30 cellular contexts compared by ENCODE assay signal in the genomic region with DNA sequence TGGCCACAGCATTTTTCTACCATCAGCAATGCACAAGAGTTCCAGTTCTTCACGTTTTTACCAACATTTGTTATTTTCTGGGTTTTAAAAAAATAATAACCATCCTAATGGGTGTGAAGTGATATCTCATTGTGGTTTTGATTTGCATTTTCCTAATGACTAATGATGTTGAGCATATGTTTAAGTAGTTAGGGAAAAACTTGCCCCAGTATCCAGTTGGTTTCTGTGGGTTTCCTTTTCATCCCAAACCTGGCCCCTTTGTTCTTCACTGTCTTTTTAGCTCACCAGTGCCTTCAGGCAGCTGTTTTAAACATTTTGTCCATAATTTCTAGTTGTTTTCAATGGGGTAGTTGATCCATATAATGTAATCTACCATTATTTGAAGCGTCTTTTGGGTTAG. TPM values are rescaled to one million over a fixed set of nuclear protein-coding genes. Genes with fewer than 3 reads are reported as not detected.
A peak's percentile ranks its signal among the peaks of the same experiment; 100 is the strongest.
DNase-seq lines count a peak whose midpoint lies in the region; ATAC-seq lines count a peak whose summit lies in the region.
"Had no signal": no experiment of that assay in that cellular context is flagged by ENCODE, and none has a peak within 500 bp of the region (broad histone marks: within the 10 kb centered on the region; RNA-seq: fewer than 3 reads in every experiment).

No MANE protein-coding gene starts in this region.

- peaks cover 10% of the 10 kb centered on the region for H3K27me3 Mint-ChIP-seq in activated CD4-positive, alpha-beta T cell treated with anti-CD3 and anti-CD28 coated beads, Interleukin-2, amount 10 ng/mL, durations not matched to agents 7 days and 5 days
- H3K27me3 Mint-ChIP-seq in effector memory CD8-positive, alpha-beta T cell = peaks cover 0 to 9% of the 10 kb centered on the region in 2 donors

- peak; percentile 15 for DNase-seq in activated CD4-positive, alpha-beta T cell treated with anti-CD3 and anti-CD28 coated beads for 48 hours
- no peak for DNase-seq in activated CD4-positive, alpha-beta T cell treated with anti-CD3 and anti-CD28 coated beads, Interleukin-2, amount 10 ng/mL, durations not matched to agents 7 days and 5 days
- peak; percentile 30 for DNase-seq in stimulated activated CD4-positive, alpha-beta T cell treated with anti-CD3 and anti-CD28 coated beads, Interleukin-4, amount 100 ng/mL, for 24 hours
- no peak for DNase-seq in stimulated activated CD4-positive, alpha-beta T cell treated with anti-CD3 and anti-CD28 coated beads, Interleukin-12 subunit alpha, Interleukin-12 subunit beta, amount 100 ng/mL, for 4 hours
- no peak for DNase-seq in effector memory CD8-positive, alpha-beta T cell
- DNase-seq in ecto neural progenitor cell (ENCODE audit: low spot score) = no peak
- DNase-seq: activated CD4-positive, alpha-beta T cell treated with anti-CD3 and anti-CD28 coated beads, Interleukin-2, amount 50 U/mL, for 1 hour; activated CD8-positive, alpha-beta memory T cell treated with anti-CD3 and anti-CD28 coated beads, Interleukin-2, amount 10 ng/mL, durations not matched to agents 7 days and 5 days; CD4-positive, alpha-beta memory T cell; glutamatergic neuron; IMR-90; kidney; naive thymus-derived CD8-positive, alpha-beta T cell; NCI-H1417 treated with DMSO at 0.1 percent for 48 hours; PC-3; trophoblast cell had no signal

- POLR2A ChIA-PET in activated CD4-positive, alpha-beta T cell treated with anti-CD3 and anti-CD28 coated beads, Interleukin-2, amount 10 ng/mL, durations not matched to agents 7 days and 5 days (lab: Charles Lee) = no interaction called here

- H3K27ac Mint-ChIP-seq in activated CD4-positive, alpha-beta T cell treated with anti-CD3 and anti-CD28 coated beads, Interleukin-2, amount 10 ng/mL, durations not matched to agents 7 days and 5 days = no peak overlapping the region
- no peak overlapping the region for H3K27ac Mint-ChIP-seq in effector memory CD8-positive, alpha-beta T cell
- H3K27ac Mint-ChIP-seq: activated CD8-positive, alpha-beta memory T cell treated with anti-CD3 and anti-CD28 coated beads, Interleukin-2, amount 10 ng/mL, durations not matched to agents 7 days and 5 days; brain; CD4-positive, alpha-beta memory T cell; naive thymus-derived CD8-positive, alpha-beta T cell had no signal

- H3K9me3 Mint-ChIP-seq in activated CD4-positive, alpha-beta T cell treated with anti-CD3 and anti-CD28 coated beads, Interleukin-2, amount 10 ng/mL, durations not matched to agents 7 days and 5 days = no peaks in the 10 kb centered on the region
- H3K9me3 Mint-ChIP-seq in effector memory CD8-positive, alpha-beta T cell = no peaks in the 10 kb centered on the region
- H3K9me3 Mint-ChIP-seq: CD4-positive, alpha-beta memory T cell; naive thymus-derived CD8-positive, alpha-beta T cell had no signal

- CTCF ChIA-PET in activated CD4-positive, alpha-beta T cell treated with anti-CD3 and anti-CD28 coated beads, Interleukin-2, amount 10 ng/mL, durations not matched to agents 7 days and 5 days (lab: Charles Lee) = interaction anchor here (0.6 to 1.2 kb wide), 2 partner anchors 68 to 92 kb away, joined by 3 to 4 read pairs; no protein-coding TSS in a partner anchor

- H3K4me3 Mint-ChIP-seq in activated CD4-positive, alpha-beta T cell treated with anti-CD3 and anti-CD28 coated beads, Interleukin-2, amount 10 ng/mL, durations not matched to agents 7 days and 5 days = no peak overlapping the region
- H3K4me3 Mint-ChIP-seq in effector memory CD8-positive, alpha-beta T cell = peak overlapping the region in 1 of 2 donors; percentile 31
- H3K4me3 Mint-ChIP-seq: activated CD8-positive, alpha-beta memory T cell treated with anti-CD3 and anti-CD28 coated beads, Interleukin-2, amount 10 ng/mL, durations not matched to agents 7 days and 5 days; brain; naive thymus-derived CD8-positive, alpha-beta T cell had no signal

- peaks cover 12% of the 10 kb centered on the region for H3K4me1 Mint-ChIP-seq in activated CD4-positive, alpha-beta T cell treated with anti-CD3 and anti-CD28 coated beads, Interleukin-2, amount 10 ng/mL, durations not matched to agents 7 days and 5 days
- H3K4me1 Mint-ChIP-seq in effector memory CD8-positive, alpha-beta T cell (ENCODE audit: low read depth in 2 of 2) = peaks cover 3 to 8% of the 10 kb centered on the region in 2 donors
- H3K4me1 Mint-ChIP-seq: activated CD8-positive, alpha-beta memory T cell treated with anti-CD3 and anti-CD28 coated beads, Interleukin-2, amount 10 ng/mL, durations not matched to agents 7 days and 5 days; brain had no signal

- peak; percentile 37 for ATAC-seq in effector memory CD8-positive, alpha-beta T cell (replicated peaks)
- ATAC-seq in HG03025 (IDR thresholded peaks at IDR 0.05; ENCODE audit: low FRiP score, unreplicated experiment) (no peak), HG02571 (IDR thresholded peaks at IDR 0.05; ENCODE audit: unreplicated experiment) (no peak)
- ATAC-seq: activated CD8-positive, alpha-beta memory T cell treated with anti-CD3 and anti-CD28 coated beads, Interleukin-2, amount 10 ng/mL, durations not matched to agents 7 days and 5 days; naive thymus-derived CD8-positive, alpha-beta T cell; Right ventricle myocardium inferior; SK-N-SH treated with all-trans-retinoic acid at 6 μM for 48 hours had no signal

- H3K36me3 Mint-ChIP-seq in activated CD4-positive, alpha-beta T cell treated with anti-CD3 and anti-CD28 coated beads, Interleukin-2, amount 10 ng/mL, durations not matched to agents 7 days and 5 days (ENCODE audit: low read depth) = no peaks in the 10 kb centered on the region
- H3K36me3 Mint-ChIP-seq in effector memory CD8-positive, alpha-beta T cell (ENCODE audit: insufficient read depth) = no peaks in the 10 kb centered on the region
- H3K36me3 Mint-ChIP-seq: activated CD8-positive, alpha-beta memory T cell treated with anti-CD3 and anti-CD28 coated beads, Interleukin-2, amount 10 ng/mL, durations not matched to agents 7 days and 5 days had no signal

RNA-seq across cellular contexts. Expression of gene PTS, which starts 14.7 kb away (rescaled TPM):
- 10 to 100 TPM; 18.6 to 19.8 TPM for total RNA-seq in activated CD4-positive, alpha-beta T cell treated with anti-CD3 and anti-CD28 coated beads, Interleukin-2, amount 10 ng/mL, durations not matched to agents 7 days and 5 days

RNA-seq across cellular contexts. Expression of gene BCO2, which starts 36.2 kb away (rescaled TPM):
- 1 to 10 TPM; 1.2 to 2.4 TPM for total RNA-seq in activated CD4-positive, alpha-beta T cell treated with anti-CD3 and anti-CD28 coated beads, Interleukin-2, amount 10 ng/mL, durations not matched to agents 7 days and 5 days
- total RNA-seq: MCF 10A had no signal

RNA-seq across cellular contexts. Expression of gene TEX12, which starts 44.4 kb away (rescaled TPM):
- under 1 TPM; 0.20 to 0.35 TPM for total RNA-seq in activated CD4-positive, alpha-beta T cell treated with anti-CD3 and anti-CD28 coated beads, Interleukin-2, amount 10 ng/mL, durations not matched to agents 7 days and 5 days
- total RNA-seq: activated CD8-positive, alpha-beta memory T cell treated with anti-CD3 and anti-CD28 coated beads, Interleukin-2, amount 10 ng/mL, durations not matched to agents 7 days and 5 days; Daoy; H1; IMR-90; kidney; MCF 10A; PC-3 had no signal

RNA-seq across cellular contexts. Expression of gene IL18, which starts 47.7 kb away (rescaled TPM):
- total RNA-seq in activated CD4-positive, alpha-beta T cell treated with anti-CD3 and anti-CD28 coated beads, Interleukin-2, amount 10 ng/mL, durations not matched to agents 7 days and 5 days = under 1 TPM in 1 of 2 experiments, not detected in 1; 0.17 TPM
- total RNA-seq: A673; Daoy; naive thymus-derived CD8-positive, alpha-beta T cell had no signal

RNA-seq across cellular contexts. Expression of gene PLET1, which starts 49.1 kb away (rescaled TPM):
- total RNA-seq in activated CD4-positive, alpha-beta T cell treated with anti-CD3 and anti-CD28 coated beads, Interleukin-2, amount 10 ng/mL, durations not matched to agents 7 days and 5 days = not detected
- total RNA-seq: A673; activated CD8-positive, alpha-beta memory T cell treated with anti-CD3 and anti-CD28 coated beads, Interleukin-2, amount 10 ng/mL, durations not matched to agents 7 days and 5 days; CD4-positive, alpha-beta memory T cell; cerebellum; Daoy; H1; IMR-90; kidney; lower leg skin; MCF 10A; naive thymus-derived CD8-positive, alpha-beta T cell; omental fat pad; Right ventricle myocardium inferior; skeletal muscle tissue; subcutaneous adipose tissue had no signal

Comparison
In these comparisons a context has a peak if more than half of its experiments do, and no peak if none do; other contexts are left out.
1. DNase-seq: peak in activated CD4-positive, alpha-beta T cell treated with anti-CD3 and anti-CD28 coated beads for 48 hours (single experiment) and stimulated activated CD4-positive, alpha-beta T cell treated with anti-CD3 and anti-CD28 coated beads, Interleukin-4, amount 100 ng/mL, for 24 hours (single experiment); none in activated CD4-positive, alpha-beta T cell treated with anti-CD3 and anti-CD28 coated beads, Interleukin-2, amount 10 ng/mL, durations not matched to agents 7 days and 5 days (single experiment), stimulated activated CD4-positive, alpha-beta T cell treated with anti-CD3 and anti-CD28 coated beads, Interleukin-12 subunit alpha, Interleukin-12 subunit beta, amount 100 ng/mL, for 4 hours (single experiment), effector memory CD8-positive, alpha-beta T cell (0 of 3) and ecto neural progenitor cell (single experiment).